ENCODE assay signal across 25 cellular contexts in the genomic region with DNA sequence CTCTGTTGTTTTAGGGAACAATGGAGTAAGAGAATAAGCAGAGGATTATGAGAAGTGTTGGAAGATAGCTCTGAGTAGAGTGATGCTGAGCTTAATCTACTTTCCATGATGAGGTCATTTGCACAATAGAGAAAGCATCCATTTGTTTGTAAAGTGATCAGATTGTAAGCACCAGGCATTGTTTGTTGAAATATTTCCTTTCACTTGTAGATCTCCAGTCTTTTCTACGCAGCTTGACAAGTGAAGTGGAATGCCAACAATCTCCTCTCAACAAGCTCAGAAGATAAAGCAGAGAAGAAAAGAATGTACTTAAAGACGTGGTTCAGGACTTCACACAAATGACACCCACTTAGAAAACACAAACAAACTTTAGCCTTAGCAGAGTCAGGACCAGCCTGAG.
DNase-seq lines count a peak whose midpoint lies in the region; ATAC-seq and TF ChIP-seq lines count a peak whose summit lies in the region.
"Had no signal": no experiment of that assay in that cellular context is flagged by ENCODE, and none has a peak within 500 bp of the region (broad histone marks: within the 10 kb centered on the region; RNA-seq: fewer than 3 reads in every experiment).

No MANE protein-coding gene starts in this region.

- H3K4ac ChIP-seq in neuronal stem cell (ENCODE audit: low read length), result no peak overlapping the region

- no peak overlapping the region for H3K18ac ChIP-seq in neuronal stem cell (ENCODE audit: low read length)

- no peak overlapping the region for H4K8ac ChIP-seq in neuronal stem cell (ENCODE audit: low read depth, low read length)

- DNase-seq in H7 (peak; percentile 28), NCI-H748 treated with DMSO at 0.1 percent for 48 hours (lab: John Stamatoyannopoulos, UW) (peak; percentile 2), iPS DF 19.7 (ENCODE audit: low read depth, low spot score) (peak; percentile 95), neuronal stem cell (ENCODE audit: low spot score) (peak; percentile 47), NCI-H510A treated with DMSO at 0.1 percent for 48 hours (lab: John Stamatoyannopoulos, UW) (no peak), coronary artery (ENCODE audit: low spot score) (no peak)
- DNase-seq: activated naive CD4-positive, alpha-beta T cell treated with anti-CD3 and anti-CD28 coated beads, Interleukin-2, amount 50 U/mL, for 16 hours; CD4-positive, CD25-positive, alpha-beta regulatory T cell; DND-41; glutamatergic neuron; islet precursor cell; lower lobe of right lung; MG63; NCI-H1436; NCI-H2171 treated with DMSO at 0.1 percent for 48 hours; NCI-H82; pancreas; PC-3; SIG-M5; stimulated activated CD4-positive, alpha-beta T cell treated with anti-CD3 and anti-CD28 coated beads, Interleukin-2, amount 100 ng/mL, for 24 hours; stimulated activated naive B cell treated with anti-CD40 and anti-IgM and Interleukin-4, amounts not matched to agents 10 μg/mL and 1 μg/mL and 100 μg/mL, for 72 hours had no signal

- TF ChIP-seq CTCF in coronary artery (IDR thresholded peaks at IDR 0.05), result no peak

- no peak overlapping the region for H3K14ac ChIP-seq in neuronal stem cell (ENCODE audit: low read length)

- no peak overlapping the region for H2BK120ac ChIP-seq in neuronal stem cell (ENCODE audit: low read depth, low read length)

- H3K4me2 ChIP-seq in neuronal stem cell (ENCODE audit: insufficient read depth, low read length, poor library complexity, severe bottlenecking), result no peak overlapping the region

- H3K4me3 ChIP-seq in H7 (ENCODE audit: insufficient read depth, low read depth, low read length) (no peak overlapping the region), neuronal stem cell (ENCODE audit: low read length in 2 of 2) (no peak overlapping the region), coronary artery (no peak overlapping the region)
- H3K4me3 ChIP-seq: ascending aorta, lower lobe of right lung, MG63, pancreas, tibial nerve had no signal

- no peak overlapping the region for H3K27ac ChIP-seq in neuronal stem cell (replicated peaks; ENCODE audit: low read length)
- no peak overlapping the region for H3K27ac ChIP-seq in coronary artery
- H3K27ac ChIP-seq: ascending aorta, lower lobe of right lung, pancreas, tibial nerve had no signal

- WGBS in neuronal stem cell (ENCODE audit: extremely low coverage in 2 of 2, insufficient read length in 2 of 2, insufficient replicate concordance in 1 of 2), 2 donors, result no CpG with 5 or more reads among the region's 2 CpGs

- no peaks in the 10 kb centered on the region for H3K36me3 ChIP-seq in H7 (replicated peaks; ENCODE audit: control insufficient read depth, insufficient read depth, low read length)
- H3K36me3 ChIP-seq in neuronal stem cell (replicated peaks in 1 of 2; ENCODE audit: control insufficient read depth in 2 of 2, insufficient read depth in 2 of 2, low read length in 2 of 2), result no peaks in the 10 kb centered on the region
- H3K36me3 ChIP-seq: ascending aorta, lower lobe of right lung, MG63, pancreas, tibial nerve had no signal

- no peak overlapping the region for H4K91ac ChIP-seq in neuronal stem cell (ENCODE audit: low read depth, low read length, poor library complexity)

- no peak overlapping the region for H3K23ac ChIP-seq in neuronal stem cell (ENCODE audit: low read depth, low read length, poor library complexity)

- H2BK12ac ChIP-seq in neuronal stem cell (ENCODE audit: low read length), result no peak overlapping the region

- H3K79me1 ChIP-seq in neuronal stem cell (ENCODE audit: low read depth, low read length), result no peaks in the 10 kb centered on the region

- no peak overlapping the region for H3K9ac ChIP-seq in neuronal stem cell (ENCODE audit: low read depth, low read length, poor library complexity)

- no peak overlapping the region for H2BK5ac ChIP-seq in neuronal stem cell (ENCODE audit: low read length)

- H3K4me1 ChIP-seq in neuronal stem cell (ENCODE audit: control insufficient read depth in 2 of 2, insufficient read depth in 1 of 2, low read depth in 1 of 2, low read length in 2 of 2), result peaks cover 3 to 6% of the 10 kb centered on the region in 2 donors
- H3K4me1 ChIP-seq: ascending aorta, lower lobe of right lung, pancreas, tibial nerve had no signal

- no peak overlapping the region for H2BK15ac ChIP-seq in neuronal stem cell (ENCODE audit: low read length)

- H3K27me3 ChIP-seq in H7 (ENCODE audit: control insufficient read depth, insufficient read depth, low read length) (peaks cover 19% of the 10 kb centered on the region), neuronal stem cell (ENCODE audit: control insufficient read depth in 3 of 3, insufficient read depth in 3 of 3, low read depth in 1 of 3, low read length in 3 of 3) (no peaks in the 10 kb centered on the region)
- H3K27me3 ChIP-seq: ascending aorta, MG63, pancreas, tibial nerve had no signal

- H3K9me3 ChIP-seq in neuronal stem cell (replicated peaks in 1 of 2; ENCODE audit: control insufficient read depth in 2 of 2, insufficient read depth in 1 of 2, low read depth in 1 of 2, low read length in 2 of 2), result no peaks in the 10 kb centered on the region
- H3K9me3 ChIP-seq: ascending aorta, lower lobe of right lung, MG63, pancreas, tibial nerve had no signal

- peak overlapping the region; percentile 65 for H2AFZ ChIP-seq in neuronal stem cell (ENCODE audit: low read length)

- ATAC-seq in GM21723 (IDR thresholded peaks at IDR 0.05; ENCODE audit: unreplicated experiment) (no peak), HG03175 (IDR thresholded peaks at IDR 0.05; ENCODE audit: unreplicated experiment) (no peak)
- ATAC-seq: pancreas; PC-3; stimulated activated naive B cell treated with anti-CD40 and anti-IgM and Interleukin-4, amounts not matched to agents 10 μg/mL and 1 μg/mL and 100 μg/mL, for 72 hours had no signal

- no peak overlapping the region for H2AK5ac ChIP-seq in neuronal stem cell (ENCODE audit: low read depth, low read length)

Comparison
In these comparisons a context has a peak if more than half of its experiments do, and no peak if none do; other contexts are left out.
1. DNase-seq: peak in H7 (single experiment), NCI-H748 treated with DMSO at 0.1 percent for 48 hours (single experiment), iPS DF 19.7 (single experiment) and neuronal stem cell (single experiment); none in NCI-H510A treated with DMSO at 0.1 percent for 48 hours (single experiment) and coronary artery (single experiment).